In genomic region chrX:154833746-154834274, GRCh38 we compare ENCODE assay signal across 35 cellular contexts. TPM values are rescaled to one million over a fixed set of nuclear protein-coding genes. Genes with fewer than 3 reads are reported as not detected.
"Had no signal": no experiment of that assay in that cellular context is flagged by ENCODE, and none has a peak within 500 bp of the region (broad histone marks: within the 10 kb centered on the region; RNA-seq: fewer than 3 reads in every experiment).

No MANE protein-coding gene starts in this region.

- H3K36me3 ChIP-seq: esophagus squamous epithelium, gastrocnemius medialis, left lung, lower lobe of right lung had no signal

- H3K27ac Mint-ChIP-seq: dendritic cell treated with granulocyte-macrophage colony-stimulating factor and Interleukin-4, amounts not matched to agents 40 ng/mL and 50 ng/mL, for 4 days; effector memory CD8-positive, alpha-beta T cell; endodermal cell; mesothelial cell of epicardium; naive B cell; naive thymus-derived CD8-positive, alpha-beta T cell had no signal

- H3K36me3 Mint-ChIP-seq: mesothelial cell of epicardium; naive B cell; naive thymus-derived CD8-positive, alpha-beta T cell had no signal

- FAIRE-seq: endometrium, islet of Langerhans, keratinocyte had no signal

- H3K4me3 ChIP-seq: esophagus squamous epithelium, gastrocnemius medialis, heart right ventricle, left lung, lower lobe of right lung, mucosa of descending colon had no signal

- H3K9me3 Mint-ChIP-seq: dendritic cell treated with granulocyte-macrophage colony-stimulating factor and Interleukin-4, amounts not matched to agents 40 ng/mL and 50 ng/mL, for 4 days; effector memory CD8-positive, alpha-beta T cell; naive thymus-derived CD8-positive, alpha-beta T cell had no signal

- H3K27me3 Mint-ChIP-seq: dendritic cell treated with granulocyte-macrophage colony-stimulating factor and Interleukin-4, amounts not matched to agents 40 ng/mL and 50 ng/mL, for 4 days; naive B cell; naive thymus-derived CD8-positive, alpha-beta T cell had no signal

- H3K27ac ChIP-seq: epithelial cell of prostate, esophagus squamous epithelium, gastrocnemius medialis, heart right ventricle, left lung, lower lobe of right lung had no signal

- H3K27me3 ChIP-seq: esophagus squamous epithelium, gastrocnemius medialis, left lung had no signal

- H3K9me3 ChIP-seq: esophagus squamous epithelium, gastrocnemius medialis, heart right ventricle, left lung, lower lobe of right lung, mucosa of descending colon had no signal

- H3K4me1 Mint-ChIP-seq: mesothelial cell of epicardium had no signal

- H3K4me3 Mint-ChIP-seq: dendritic cell treated with granulocyte-macrophage colony-stimulating factor and Interleukin-4, amounts not matched to agents 40 ng/mL and 50 ng/mL, for 4 days; effector memory CD8-positive, alpha-beta T cell; endodermal cell; mesothelial cell of epicardium; naive B cell; naive thymus-derived CD8-positive, alpha-beta T cell had no signal

- DNase-seq: cortex of kidney; effector CD8-positive, alpha-beta T cell; effector memory CD8-positive, alpha-beta T cell; endodermal cell; erythroblast; esophagus squamous epithelium; foreskin fibroblast; foreskin melanocyte; gastrocnemius medialis; glutamatergic neuron; head of caudate nucleus; heart right ventricle; hippocampal formation; left cardiac atrium; left lung; left ventricle myocardium superior; lower lobe of right lung; mesenchymal stem cell; mucosa of descending colon; naive B cell; naive thymus-derived CD8-positive, alpha-beta T cell had no signal

- H3K4me1 ChIP-seq: esophagus squamous epithelium, gastrocnemius medialis, heart right ventricle, left lung, lower lobe of right lung had no signal

RNA-seq across cellular contexts. Expression of gene SMIM9, which starts 0.7 kb away (rescaled TPM):
- total RNA-seq: dermis microvascular lymphatic vessel endothelial cell; endodermal cell; esophagus mucosa; esophagus squamous epithelium; gastrocnemius medialis; glomerular endothelial cell; kidney epithelial cell; left cardiac atrium; left lung; left ventricle myocardium superior; lower leg skin; lower lobe of right lung; lung microvascular endothelial cell; mesenteric fat pad; mesothelial cell of epicardium; mucosa of descending colon; myocyte; naive thymus-derived CD8-positive, alpha-beta T cell had no signal
- polyA plus RNA-seq: heart right ventricle; keratinocyte; naive thymus-derived CD8-positive, alpha-beta T cell had no signal
